25 cellular contexts compared by ENCODE assay signal in the genomic region with DNA sequence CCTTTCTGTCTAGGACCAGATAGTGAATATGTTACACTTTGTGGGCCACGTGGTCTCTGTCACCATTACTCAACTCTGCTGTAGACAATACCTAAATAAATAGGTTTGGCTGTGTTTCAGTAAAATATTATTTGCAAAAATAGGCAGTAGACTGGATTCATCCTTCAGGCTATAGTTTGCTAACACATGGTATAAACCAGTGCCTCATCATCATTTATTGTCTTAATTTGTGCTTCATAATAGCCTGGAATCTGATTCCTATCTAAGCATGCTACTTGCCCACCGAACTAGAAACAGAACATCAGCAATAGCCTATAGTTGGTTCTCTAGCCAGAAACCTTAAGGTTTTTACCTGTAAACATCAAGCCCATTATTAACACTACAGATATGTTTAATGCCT.
"Had no signal": no experiment of that assay in that cellular context is flagged by ENCODE, and none has a peak within 500 bp of the region (broad histone marks: within the 10 kb centered on the region; RNA-seq: fewer than 3 reads in every experiment).

No MANE protein-coding gene starts in this region.

- H3K27me3 ChIP-seq: neural progenitor cell, ovary, right lobe of liver, sigmoid colon, stomach, thyroid gland, tibial nerve, upper lobe of left lung, vagina had no signal

- H3K9ac ChIP-seq: neural progenitor cell, parathyroid adenoma had no signal

- DNase-seq: natural killer cell; occipital lobe; ovary; posterior cingulate gyrus; psoas muscle; right cardiac atrium; right lobe of liver; sigmoid colon; small intestine; stimulated activated CD4-positive, alpha-beta T cell treated with anti-CD3 and anti-CD28 coated beads, Interleukin-15, amount 100 ng/mL, for 24 hours; stimulated activated CD4-positive, alpha-beta T cell treated with anti-CD3 and anti-CD28 coated beads, Interleukin-2, amount 100 ng/mL, for 24 hours; stimulated activated CD4-positive, alpha-beta T cell treated with anti-CD3 and anti-CD28 coated beads, Interleukin-2, amount 100 ng/mL, for 48 hours; stimulated activated CD4-positive, alpha-beta T cell treated with anti-CD3 and anti-CD28 coated beads, Interleukin-4, amount 100 ng/mL, for 24 hours; stimulated activated naive B cell treated with anti-CD40 and anti-IgM and Interleukin-4, amounts not matched to agents 10 μg/mL and 1 μg/mL and 100 μg/mL, for 72 hours; stimulated activated naive CD4-positive, alpha-beta T cell treated with Interleukin-2 at 50 U/mL for 16 hours; stomach; thyroid gland; trophoblast cell; upper lobe of left lung had no signal

- H3K4me1 ChIP-seq: parathyroid adenoma, psoas muscle, right lobe of liver, thyroid gland had no signal

- H2AFZ ChIP-seq: neural progenitor cell, parathyroid adenoma had no signal

- H3K4me2 ChIP-seq: neural progenitor cell had no signal

- H3K79me2 ChIP-seq: parathyroid adenoma had no signal

- H3K9me3 ChIP-seq: ovary, psoas muscle, right lobe of liver, sigmoid colon, stomach, thoracic aorta, thyroid gland, tibial nerve, upper lobe of left lung, vagina had no signal

- ATAC-seq: natural killer cell; psoas muscle; right cardiac atrium; right lobe of liver; stimulated activated effector memory CD8-positive, alpha-beta T cell treated with anti-CD3 and anti-CD28 coated beads, Interleukin-12 subunit alpha, Interleukin-12 subunit beta, amount 100 ng/mL, for 72 hours; stimulated activated naive B cell treated with anti-CD40 and anti-IgM and Interleukin-4, amounts not matched to agents 10 μg/mL and 1 μg/mL and 100 μg/mL, for 72 hours had no signal

- H3K4me3 ChIP-seq: neural progenitor cell, ovary, psoas muscle, right lobe of liver, sigmoid colon, stomach, thoracic aorta, thyroid gland, tibial nerve, upper lobe of left lung, vagina had no signal

- H3K27ac ChIP-seq: neural progenitor cell, ovary, parathyroid adenoma, psoas muscle, right lobe of liver, sigmoid colon, stomach, thoracic aorta, thyroid gland, tibial nerve, upper lobe of left lung, vagina had no signal

- H3K36me3 ChIP-seq: neural progenitor cell, ovary, right lobe of liver, sigmoid colon, stomach, thoracic aorta, thyroid gland, tibial nerve, upper lobe of left lung, vagina had no signal
